In genomic region chr9:128657344-128657704, GRCh38 we compare ENCODE assay signal across 9 cellular contexts. TPM values are rescaled to one million over a fixed set of nuclear protein-coding genes. Genes with fewer than 3 reads are reported as not detected.
DNase-seq lines count a peak whose midpoint lies in the region; TF ChIP-seq lines count a peak whose summit lies in the region.
"Had no signal": no experiment of that assay in that cellular context is flagged by ENCODE, and none has a peak within 500 bp of the region (broad histone marks: within the 10 kb centered on the region; RNA-seq: fewer than 3 reads in every experiment).

No MANE protein-coding gene starts in this region.

- no peaks in the 10 kb centered on the region for H3K36me3 ChIP-seq in CD8-positive, alpha-beta memory T cell (ENCODE audit: insufficient read depth, low read length)
- H3K36me3 ChIP-seq in PC-9 (ENCODE audit: low read depth): no peaks in the 10 kb centered on the region
- H3K36me3 ChIP-seq in endocrine pancreas (ENCODE audit: control insufficient read depth, insufficient read depth, low read length): no peaks in the 10 kb centered on the region
- no peaks in the 10 kb centered on the region for H3K36me3 ChIP-seq in parathyroid adenoma (ENCODE audit: control insufficient read depth, insufficient read depth, low read length)

- peaks cover 7 to 8% (median 8%) of the 10 kb centered on the region in 3 donors for H3K4me1 Mint-ChIP-seq in CD8-positive, alpha-beta memory T cell

- H3K4me3 Mint-ChIP-seq in CD8-positive, alpha-beta memory T cell: peak overlapping the region; percentile 85 to 95 (median 94)

- no peaks in the 10 kb centered on the region for H3K27me3 ChIP-seq in CD8-positive, alpha-beta memory T cell (ENCODE audit: insufficient read depth, low read length, poor library complexity, severe bottlenecking)
- H3K27me3 ChIP-seq in PC-9 (ENCODE audit: insufficient read depth, low read depth) (no peaks in the 10 kb centered on the region), endocrine pancreas (ENCODE audit: control insufficient read depth, insufficient read depth, low read length) (no peaks in the 10 kb centered on the region), parathyroid adenoma (ENCODE audit: control insufficient read depth, insufficient read depth, low read length) (no peaks in the 10 kb centered on the region)

- H3K79me2 ChIP-seq in PC-9 (ENCODE audit: low read depth) (peaks cover 25% of the 10 kb centered on the region), parathyroid adenoma (no peaks in the 10 kb centered on the region)

- DNase-seq in CD8-positive, alpha-beta memory T cell: no peak
- DNase-seq in PC-9 (no peak), NOMO-1 treated with dmso at 0.1 percent for 144 hours (lab: John Stamatoyannopoulos, UW; ENCODE audit: unreplicated experiment) (no peak), cerebellar nuclear complex (lab: John Stamatoyannopoulos, UW) (no peak), DMS153 (lab: John Stamatoyannopoulos, UW) (no peak), HCEC 1CT (no peak)
- DNase-seq: activated CD4-positive, CD25-positive, alpha-beta regulatory T cell treated with anti-CD3 and anti-CD28 coated beads, Interleukin-2, amount 50 U/mL, for 72 hours had no signal

- H3K27me3 Mint-ChIP-seq in CD8-positive, alpha-beta memory T cell: peaks cover 0 to 2% of the 10 kb centered on the region in 2 donors

- POLR2A ChIA-PET in CD8-positive, alpha-beta memory T cell (lab: Charles Lee): interaction anchor here (1.2 kb wide), 1 partner anchor 32 kb away, joined by 5 read pairs; no protein-coding TSS in a partner anchor
- POLR2A ChIA-PET in PC-9 (lab: Charles Lee; ENCODE audit: unreplicated experiment): no interaction called here

- H3K4me2 ChIP-seq in PC-9 (peak overlapping the region; percentile 79), parathyroid adenoma (ENCODE audit: low read length) (peak overlapping the region; percentile 98)

- H3K36me3 Mint-ChIP-seq in CD8-positive, alpha-beta memory T cell: peaks cover 0 to 4% (median 0%) of the 10 kb centered on the region in 3 donors

- no peaks in the 10 kb centered on the region for H3K9me3 ChIP-seq in CD8-positive, alpha-beta memory T cell (ENCODE audit: low read length)
- H3K9me3 ChIP-seq in PC-9 (ENCODE audit: insufficient read depth, low read depth) (no peaks in the 10 kb centered on the region), endocrine pancreas (ENCODE audit: control insufficient read depth, low read length) (no peaks in the 10 kb centered on the region), parathyroid adenoma (ENCODE audit: control insufficient read depth, low read length) (no peaks in the 10 kb centered on the region)

- H3K9me3 Mint-ChIP-seq in CD8-positive, alpha-beta memory T cell: no peaks in the 10 kb centered on the region

- H3K4me3 ChIP-seq in CD8-positive, alpha-beta memory T cell (ENCODE audit: low read length): peak overlapping the region; percentile 98
- H3K4me3 ChIP-seq in PC-9: peak overlapping the region; percentile 99
- H3K4me3 ChIP-seq in endocrine pancreas (ENCODE audit: control insufficient read depth, insufficient read depth, low read length): peak overlapping the region; percentile 30
- peak overlapping the region; percentile 77 for H3K4me3 ChIP-seq in parathyroid adenoma (ENCODE audit: low read depth, low read length)

- H3K27ac ChIP-seq in CD8-positive, alpha-beta memory T cell (ENCODE audit: low read depth, low read length): peak overlapping the region; percentile 99
- H3K27ac ChIP-seq in PC-9: peak overlapping the region; percentile 98
- peak overlapping the region; percentile 100 for H3K27ac ChIP-seq in parathyroid adenoma

- no peaks in the 10 kb centered on the region for H3K9me2 ChIP-seq in PC-9 (ENCODE audit: insufficient read depth)

- TF ChIP-seq CTCF in PC-9 (conservative IDR thresholded peaks at IDR 0.05): no peak
- TF ChIP-seq CTCF in parathyroid adenoma (IDR thresholded peaks at IDR 0.05): no peak

- H3K9ac ChIP-seq in endocrine pancreas (ENCODE audit: control insufficient read depth, insufficient read depth, low read length) (no peak overlapping the region), parathyroid adenoma (no peak overlapping the region)

- CTCF ChIA-PET in CD8-positive, alpha-beta memory T cell (lab: Charles Lee): interaction anchor here (0.7 to 1.4 kb wide), 3 partner anchors 27 to 67 kb away, joined by 3 to 4 read pairs (median 3); no protein-coding TSS in a partner anchor
- CTCF ChIA-PET in PC-9 (lab: Charles Lee): interaction anchor here (0.7 kb wide), 1 partner anchor 236 kb away, joined by 7 read pairs; the partner anchor contains the start of gene CERCAM

- peaks cover 8% of the 10 kb centered on the region for H3K4me1 ChIP-seq in CD8-positive, alpha-beta memory T cell (ENCODE audit: insufficient read depth, low read length)
- H3K4me1 ChIP-seq in PC-9 (replicated peaks; ENCODE audit: insufficient read depth): peaks cover 8% of the 10 kb centered on the region; the same call in 1 of the 2 replicates
- H3K4me1 ChIP-seq in endocrine pancreas (ENCODE audit: control insufficient read depth, insufficient read depth, low read length): no peaks in the 10 kb centered on the region
- no peaks in the 10 kb centered on the region for H3K4me1 ChIP-seq in parathyroid adenoma

- H2AFZ ChIP-seq in PC-9 (peak overlapping the region; percentile 90), parathyroid adenoma (peak overlapping the region; percentile 94)

- H4K20me1 ChIP-seq in PC-9 (ENCODE audit: insufficient read depth): no peaks in the 10 kb centered on the region

- peaks cover 16% of the 10 kb centered on the region for H3F3A ChIP-seq in PC-9 (ENCODE audit: insufficient read depth, low read depth)

- TSS peak; percentile 95 for BruUV-seq in PC-9 (replicated peaks; lab: Mats Ljungman, UMichigan)

- H3K27ac Mint-ChIP-seq in CD8-positive, alpha-beta memory T cell: peak overlapping the region; percentile 88 to 99 (median 99)

- intact Hi-C loops in PC-9 (cut with micrococcal nuclease; ENCODE audit: unreplicated experiment): loop anchor here (2.0 kb wide), 1 partner anchor 21 kb away; no protein-coding TSS in a partner anchor

RNA-seq across cellular contexts. Expression of gene DYNC2I2, which starts 0.7 kb away (rescaled TPM):
- total RNA-seq in CD8-positive, alpha-beta memory T cell: 10 to 100 TPM; 67.7 to 68.6 TPM
- 3.0 TPM for polyA plus RNA-seq in CD8-positive, alpha-beta memory T cell
- 225 and 263 TPM in 2 replicates for total RNA-seq in PC-9 (2021)

RNA-seq across cellular contexts. Expression of gene SET, which starts 31.7 kb away (rescaled TPM):
- total RNA-seq in CD8-positive, alpha-beta memory T cell: 1,000 to 10,000 TPM in 1 of 2 experiments, 100 to 1,000 TPM in 1; 939 to 1,027 TPM
- polyA plus RNA-seq in CD8-positive, alpha-beta memory T cell: 229 TPM
- total RNA-seq in PC-9 (2021): 539 and 738 TPM in 2 replicates

RNA-seq across cellular contexts. Expression of gene PKN3, which starts 45.0 kb away (rescaled TPM):
- total RNA-seq in CD8-positive, alpha-beta memory T cell: 1 to 10 TPM; 7.5 to 7.9 TPM
- 1.4 TPM for polyA plus RNA-seq in CD8-positive, alpha-beta memory T cell
- 5.5 and 9.1 TPM in 2 replicates for total RNA-seq in PC-9 (2021)

Comparison
In these comparisons a context has a peak if more than half of its experiments do, and no peak if none do; other contexts are left out.
1. H3K4me3 ChIP-seq: peak in every context shown above with its lines; median percentile 99 in PC-9; 98 in CD8-positive, alpha-beta memory T cell; 77 in parathyroid adenoma; 30 in endocrine pancreas.